ENCODE assay signal across 27 cellular contexts in genomic region chr12:102642199-102642598, GRCh38.
DNase-seq lines count a peak whose midpoint lies in the region; ATAC-seq and TF ChIP-seq lines count a peak whose summit lies in the region.
"Had no signal": no experiment of that assay in that cellular context is flagged by ENCODE, and none has a peak within 500 bp of the region (broad histone marks: within the 10 kb centered on the region; RNA-seq: fewer than 3 reads in every experiment).

No MANE protein-coding gene starts in this region.

- H3K27ac ChIP-seq in GM23248 (no peak overlapping the region), brain microvascular endothelial cell (no peak overlapping the region)
- H3K27ac ChIP-seq: cardiac muscle cell, epithelial cell of prostate, gastroesophageal sphincter, left ventricle myocardium inferior, SJCRH30, transverse colon, VCaP had no signal

- CTCF ChIA-PET in activated CD8-positive, alpha-beta memory T cell treated with anti-CD3 and anti-CD28 coated beads, Interleukin-2, amount 10 ng/mL, durations not matched to agents 7 days and 5 days (lab: Charles Lee) = no interaction called here

- H3K36me3 ChIP-seq in GM23248 (ENCODE audit: low read depth) = no peaks in the 10 kb centered on the region
- no peaks in the 10 kb centered on the region for H3K36me3 ChIP-seq in brain microvascular endothelial cell (replicated peaks)
- H3K36me3 ChIP-seq: cardiac muscle cell, gastroesophageal sphincter, left ventricle myocardium inferior, SJCRH30, transverse colon had no signal

- H3K4me1 Mint-ChIP-seq in activated CD8-positive, alpha-beta memory T cell treated with anti-CD3 and anti-CD28 coated beads, Interleukin-2, amount 10 ng/mL, durations not matched to agents 7 days and 5 days = no peaks in the 10 kb centered on the region
- H3K4me1 Mint-ChIP-seq: activated naive CD8-positive, alpha-beta T cell treated with anti-CD3 and anti-CD28 coated beads for 36 hours; neural crest cell had no signal

- H2AFZ ChIP-seq in GM23248 = 0 out of 2 replicates have a peak overlapping the region, but pooled peaks have one; percentile 32

- 29 to 31% methylated on average over 2 of the region's 2 CpGs for WGBS in GM23248 (ENCODE audit: low coverage in 1 of 2, low lambda C conversion rate in 2 of 2, missing lambda C conversion rate in 2 of 2), 2 experiments

- H3K9ac ChIP-seq in GM23248 = no peak overlapping the region

- H3K27ac Mint-ChIP-seq in activated CD8-positive, alpha-beta memory T cell treated with anti-CD3 and anti-CD28 coated beads, Interleukin-2, amount 10 ng/mL, durations not matched to agents 7 days and 5 days = no peak overlapping the region
- H3K27ac Mint-ChIP-seq: activated naive CD8-positive, alpha-beta T cell treated with anti-CD3 and anti-CD28 coated beads for 36 hours; activated T-helper 2 cell treated with anti-CD3 and anti-CD28 coated beads, Interferon-gamma antibody, Interleukin-2, Interleukin-4, amounts not matched to agents 10 μg/mL and 5 μg/mL and 100 μg/mL, durations not matched to agents 14 hours and 24 hours and 36 hours; H9 had no signal

- no peak for TF ChIP-seq CTCF in brain microvascular endothelial cell (IDR thresholded peaks at IDR 0.05; ENCODE audit: low read depth, low read length, missing control alignments)

- no peaks in the 10 kb centered on the region for H3K9me2 ChIP-seq in GM23248 (ENCODE audit: insufficient read depth)

- H3F3A ChIP-seq in GM23248 (ENCODE audit: insufficient read depth) = no peaks in the 10 kb centered on the region

- H4K20me1 ChIP-seq in GM23248 (ENCODE audit: insufficient read depth) = no peaks in the 10 kb centered on the region

- H3K27me3 ChIP-seq in GM23248 (replicated peaks; ENCODE audit: insufficient read depth) (no peaks in the 10 kb centered on the region), brain microvascular endothelial cell (replicated peaks) (no peaks in the 10 kb centered on the region)
- H3K27me3 ChIP-seq: cardiac muscle cell, gastroesophageal sphincter, SJCRH30, transverse colon had no signal

- H3K9me3 ChIP-seq in GM23248 (ENCODE audit: low read depth) = no peaks in the 10 kb centered on the region
- H3K9me3 ChIP-seq: SJCRH30, transverse colon had no signal

- no peak for ATAC-seq in activated CD8-positive, alpha-beta memory T cell treated with anti-CD3 and anti-CD28 coated beads, Interleukin-2, amount 10 ng/mL, durations not matched to agents 7 days and 5 days
- ATAC-seq: gastroesophageal sphincter, mucosa of descending colon, Panc1 had no signal

- H3K4me1 ChIP-seq in GM23248 (ENCODE audit: insufficient read depth) = peaks cover 10% of the 10 kb centered on the region
- H3K4me1 ChIP-seq: gastroesophageal sphincter, left ventricle myocardium inferior, SJCRH30, transverse colon had no signal

- H3K4me2 ChIP-seq in GM23248 (ENCODE audit: unreplicated experiment) = no peak overlapping the region

- H3K4me3 Mint-ChIP-seq in activated CD8-positive, alpha-beta memory T cell treated with anti-CD3 and anti-CD28 coated beads, Interleukin-2, amount 10 ng/mL, durations not matched to agents 7 days and 5 days = no peak overlapping the region
- H3K4me3 Mint-ChIP-seq: activated naive CD8-positive, alpha-beta T cell treated with anti-CD3 and anti-CD28 coated beads for 36 hours; H9; neural crest cell had no signal

- H3K36me3 Mint-ChIP-seq in activated CD8-positive, alpha-beta memory T cell treated with anti-CD3 and anti-CD28 coated beads, Interleukin-2, amount 10 ng/mL, durations not matched to agents 7 days and 5 days = no peaks in the 10 kb centered on the region
- H3K36me3 Mint-ChIP-seq: activated naive CD8-positive, alpha-beta T cell treated with anti-CD3 and anti-CD28 coated beads for 36 hours had no signal

- DNase-seq in GM23248 = peak; percentile 54
- DNase-seq in MV-4-11 (lab: John Stamatoyannopoulos, UW) = peak; percentile 69
- peak; percentile 18 for DNase-seq in brain microvascular endothelial cell
- peak; percentile 31 for DNase-seq in myocyte (ENCODE audit: low read depth)
- DNase-seq in cerebellum (ENCODE audit: low spot score) = no peak
- DNase-seq in NCI-H2171 (lab: John Stamatoyannopoulos, UW) = no peak
- DNase-seq in activated CD8-positive, alpha-beta memory T cell treated with anti-CD3 and anti-CD28 coated beads, Interleukin-2, amount 10 ng/mL, durations not matched to agents 7 days and 5 days = no peak
- DNase-seq: activated CD4-positive, alpha-beta T cell treated with anti-CD3 and anti-CD28 coated beads, Interleukin-2, amount 50 U/mL, for 1 hour; activated CD8-positive, alpha-beta memory T cell treated with anti-CD3 and anti-CD28 coated beads, Interleukin-2, amount 50 U/mL, for 4 hours; activated naive CD8-positive, alpha-beta T cell treated with anti-CD3 and anti-CD28 coated beads for 36 hours; AML-193; DMS53; H9; left ventricle myocardium inferior; mucosa of descending colon; NCI-H1436 treated with DMSO at 0.1 percent for 48 hours; NCI-H2171 treated with DMSO at 0.1 percent for 48 hours; stimulated activated naive CD4-positive, alpha-beta T cell; transverse colon had no signal

- no peaks in the 10 kb centered on the region for H3K27me3 Mint-ChIP-seq in activated CD8-positive, alpha-beta memory T cell treated with anti-CD3 and anti-CD28 coated beads, Interleukin-2, amount 10 ng/mL, durations not matched to agents 7 days and 5 days
- H3K27me3 Mint-ChIP-seq: activated naive CD8-positive, alpha-beta T cell treated with anti-CD3 and anti-CD28 coated beads for 36 hours had no signal

- peaks cover 3% of the 10 kb centered on the region for H3K9me3 Mint-ChIP-seq in activated CD8-positive, alpha-beta memory T cell treated with anti-CD3 and anti-CD28 coated beads, Interleukin-2, amount 10 ng/mL, durations not matched to agents 7 days and 5 days (ENCODE audit: low read depth)

- in situ Hi-C loops in GM23248 (cut with MboI) (no loop called here), brain microvascular endothelial cell (cut with HindIII; ENCODE audit: low pct_ligation_motif_present, low sequenced_read_pairs) (no loop called here)

- no peaks in the 10 kb centered on the region for H3K79me2 ChIP-seq in GM23248 (ENCODE audit: insufficient read depth)

- H3K4me3 ChIP-seq in GM23248 (no peak overlapping the region), brain microvascular endothelial cell (ENCODE audit: low read depth, low read length) (no peak overlapping the region)
- H3K4me3 ChIP-seq: cardiac muscle cell, gastroesophageal sphincter, left ventricle myocardium inferior, mucosa of descending colon, SJCRH30, transverse colon had no signal

Comparison
In these comparisons a context has a peak if more than half of its experiments do, and no peak if none do; other contexts are left out.
1. DNase-seq: peak in GM23248 (single experiment), MV-4-11 (single experiment), brain microvascular endothelial cell (single experiment) and myocyte (single experiment); none in cerebellum (single experiment), NCI-H2171 (single experiment) and activated CD8-positive, alpha-beta memory T cell treated with anti-CD3 and anti-CD28 coated beads, Interleukin-2, amount 10 ng/mL, durations not matched to agents 7 days and 5 days (single experiment).